24 cellular contexts compared by ENCODE assay signal in the genomic region with DNA sequence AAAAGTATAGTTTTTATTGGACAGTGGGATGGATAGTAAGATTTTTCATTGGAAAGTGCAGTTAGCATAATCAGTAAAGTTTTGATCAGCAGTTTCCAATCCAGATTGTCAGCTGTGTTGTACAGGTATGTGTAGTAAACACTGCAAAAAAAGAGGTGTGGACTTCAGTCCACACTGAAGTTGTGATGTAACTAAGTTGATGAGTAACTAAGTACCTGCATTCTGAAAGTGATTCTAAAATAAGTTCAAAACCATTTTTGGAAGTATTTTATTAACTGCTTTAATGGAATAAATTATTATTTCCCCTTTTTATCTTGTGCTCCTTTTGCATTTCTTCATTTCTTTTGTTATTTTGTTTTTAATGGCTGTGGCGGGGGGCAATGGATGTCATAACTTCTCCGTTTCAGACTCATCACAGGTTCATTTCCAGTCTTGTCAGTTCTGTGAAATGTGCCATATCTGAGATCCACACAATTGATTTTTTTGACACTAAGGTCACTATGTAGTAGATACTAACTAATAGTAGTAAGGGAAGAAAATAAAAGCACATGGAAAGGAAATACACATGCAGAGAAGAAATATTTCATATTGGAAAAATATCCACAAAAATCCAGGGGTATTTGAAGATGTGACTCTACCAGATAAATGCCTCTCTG.
DNase-seq lines count a peak whose midpoint lies in the region; ATAC-seq, FAIRE-seq and TF ChIP-seq lines count a peak whose summit lies in the region.
"Had no signal": no experiment of that assay in that cellular context is flagged by ENCODE, and none has a peak within 500 bp of the region (broad histone marks: within the 10 kb centered on the region; RNA-seq: fewer than 3 reads in every experiment).

No MANE protein-coding gene starts in this region.

- H3K4me3 Mint-ChIP-seq in Calu3 (ENCODE audit: low read depth, unreplicated experiment), result no peak overlapping the region
- H3K4me3 Mint-ChIP-seq: B cell; CD4-positive, alpha-beta T cell; CD8-positive, alpha-beta T cell had no signal

- ATAC-seq in HepG2 (peak; percentile 71), right lobe of liver (peak; percentile 97 to 99 (median 98)), psoas muscle (no peak)
- ATAC-seq: A549; CD8-positive, alpha-beta T cell; GM12878 had no signal

- H3K4me1 ChIP-seq in hepatocyte (ENCODE audit: insufficient read depth) (no peaks in the 10 kb centered on the region), HepG2 (ENCODE audit: insufficient read depth, low read length) (no peaks in the 10 kb centered on the region), right lobe of liver (peaks cover 0 to 9% (median 2%) of the 10 kb centered on the region in 4 donors), psoas muscle (no peaks in the 10 kb centered on the region)
- H3K4me1 ChIP-seq: A549; BLaER1 treated with 17β-estradiol and CSF1 and Interleukin-3, amounts not matched to agents 10 nM and 100 nM; Caco-2 had no signal

- peaks cover 8% of the 10 kb centered on the region for H3K9me3 Mint-ChIP-seq in Calu3 (ENCODE audit: low read depth, unreplicated experiment)

- BruUV-seq in HepG2 (replicated peaks; lab: Mats Ljungman, UMichigan) (no TSS peak), Calu3 (replicated peaks; lab: Mats Ljungman, UMichigan) (no TSS peak)

- H3K27ac ChIP-seq in hepatocyte (no peak overlapping the region), HepG2 (ENCODE audit: extremely low read length, insufficient read depth, low read length) (no peak overlapping the region), right lobe of liver (peak overlapping the region in 2 of 3 donors; percentile 55 to 57), psoas muscle (no peak overlapping the region)
- H3K27ac ChIP-seq: 22Rv1; A549; BLaER1 treated with 17β-estradiol and CSF1 and Interleukin-3, amounts not matched to agents 10 nM and 100 nM; C4-2B had no signal

- no peak overlapping the region for H3K27ac Mint-ChIP-seq in Calu3 (ENCODE audit: unreplicated experiment)
- H3K27ac Mint-ChIP-seq: B cell; CD4-positive, alpha-beta T cell; CD8-positive, alpha-beta T cell had no signal

- TF ChIP-seq CTCF in hepatocyte (IDR thresholded peaks at IDR 0.05; ENCODE audit: poor library complexity) (no peak), HepG2 (CRISPR knock-in tag; IDR thresholded peaks at IDR 0.05) (no peak), right lobe of liver (IDR thresholded peaks at IDR 0.05) (no peak), Calu3 (IDR thresholded peaks at IDR 0.05; ENCODE audit: unreplicated experiment) (no peak), psoas muscle (IDR thresholded peaks at IDR 0.05) (no peak)

- DNase-seq in hepatocyte (ENCODE audit: low spot score) (peak; percentile 8), HepG2 (ENCODE audit: low spot score) (no peak), right lobe of liver (no peak), Calu3 (no peak), psoas muscle (no peak)
- DNase-seq: AML-193; Caco-2; CD4-positive, alpha-beta T cell; CD8-positive, alpha-beta T cell; DMS 273 treated with DMSO at 0.1 percent for 48 hours; DMS153; DMS53; DMS79; DND-41; EL; GDM1 had no signal

- TF ChIP-seq POLR2A in HepG2 (IDR thresholded peaks at IDR 0.05; ENCODE audit: insufficient read depth in 1 of 2, low read depth in 2 of 2, low read length in 2 of 2), result no peak
- no peak for TF ChIP-seq POLR2A in right lobe of liver (IDR thresholded peaks at IDR 0.05)

- H3K36me3 Mint-ChIP-seq in Calu3 (ENCODE audit: insufficient read depth, unreplicated experiment), result no peaks in the 10 kb centered on the region
- H3K36me3 Mint-ChIP-seq: CD8-positive, alpha-beta T cell had no signal

- H2AFZ ChIP-seq in hepatocyte (no peak overlapping the region), HepG2 (ENCODE audit: low read length) (no peak overlapping the region)

- POLR2A ChIA-PET in HepG2 (lab: Yijun Ruan, JAX), result no interaction called here

- H3K4me1 Mint-ChIP-seq in Calu3 (ENCODE audit: low read depth, unreplicated experiment), result no peaks in the 10 kb centered on the region
- H3K4me1 Mint-ChIP-seq: B cell had no signal

- in situ Hi-C loops in HepG2 (cut with HindIII; ENCODE audit: extremely low pct_ligation_motif_present, low pct_unique_long_range_greater_than_20kb), result no loop called here

- TF ChIP-seq EP300 in HepG2 (IDR thresholded peaks at IDR 0.05; ENCODE audit: low read depth in 2 of 2, low read length in 2 of 2), result no peak
- TF ChIP-seq EP300 in HepG2 (CRISPR knock-in tag; IDR thresholded peaks at IDR 0.05; ENCODE audit: borderline replicate concordance), result no peak

- WGBS in hepatocyte (ENCODE audit: low lambda C conversion rate, missing lambda C conversion rate), result 88% methylated on average over 2 of the region's 2 CpGs
- WGBS in HepG2 (ENCODE audit: low lambda C conversion rate), result 1% methylated on average over 2 of the region's 2 CpGs
- WGBS in right lobe of liver (ENCODE audit: insufficient coverage, low coverage, low lambda C conversion rate, missing lambda C conversion rate), result 33% methylated on average over 2 of the region's 2 CpGs
- WGBS in psoas muscle, 3 donors, result 86 to 92% (median 91%) methylated on average over 2 of the region's 2 CpGs

- no peaks in the 10 kb centered on the region for H3K9me3 ChIP-seq in hepatocyte (ENCODE audit: low read depth)
- H3K9me3 ChIP-seq in HepG2 (ENCODE audit: low read length), result no peaks in the 10 kb centered on the region
- no peaks in the 10 kb centered on the region for H3K9me3 ChIP-seq in right lobe of liver
- no peaks in the 10 kb centered on the region for H3K9me3 ChIP-seq in psoas muscle
- H3K9me3 ChIP-seq: A549; BLaER1 treated with 17β-estradiol and CSF1 and Interleukin-3, amounts not matched to agents 10 nM and 100 nM; Caco-2 had no signal

- no peak overlapping the region for H3K4me2 ChIP-seq in hepatocyte
- peak overlapping the region; percentile 5; the same call in 1 of the 2 replicates for H3K4me2 ChIP-seq in HepG2 (ENCODE audit: low read depth, low read length)
- H3K4me2 ChIP-seq: A549; BLaER1 treated with 17β-estradiol and CSF1 and Interleukin-3, amounts not matched to agents 10 nM and 100 nM had no signal

- no peaks in the 10 kb centered on the region for H3K36me3 ChIP-seq in hepatocyte (replicated peaks; ENCODE audit: insufficient read depth, low read depth)
- no peaks in the 10 kb centered on the region for H3K36me3 ChIP-seq in HepG2 (replicated peaks in 1 of 2; ENCODE audit: control insufficient read depth in 1 of 2, insufficient read depth in 2 of 2, low read length in 2 of 2)
- no peaks in the 10 kb centered on the region for H3K36me3 ChIP-seq in right lobe of liver
- H3K36me3 ChIP-seq in psoas muscle (ENCODE audit: insufficient read depth in 1 of 2, low read depth in 1 of 2), result no peaks in the 10 kb centered on the region
- H3K36me3 ChIP-seq: BLaER1 treated with 17β-estradiol and CSF1 and Interleukin-3, amounts not matched to agents 10 nM and 100 nM had no signal

- no peak for FAIRE-seq in HepG2 (lab: Jason Lieb, UNC)
- FAIRE-seq: A549, GM12878, GM12892, GM18507 had no signal

- CTCF ChIA-PET in HepG2 (lab: Yijun Ruan, JAX; ENCODE audit: low intra/inter-chr PET ratio, low total read pairs) (no interaction called here), Calu3 (lab: Charles Lee) (no interaction called here)

- no peaks in the 10 kb centered on the region for H3K9me2 ChIP-seq in hepatocyte (replicated peaks; ENCODE audit: insufficient read depth)

- H4K20me1 ChIP-seq in hepatocyte (ENCODE audit: insufficient read depth, poor library complexity, severe bottlenecking) (no peaks in the 10 kb centered on the region), HepG2 (ENCODE audit: insufficient read depth, low read length) (no peaks in the 10 kb centered on the region)
- H4K20me1 ChIP-seq: BLaER1 treated with 17β-estradiol and CSF1 and Interleukin-3, amounts not matched to agents 10 nM and 100 nM had no signal

- no peaks in the 10 kb centered on the region for H3K27me3 Mint-ChIP-seq in Calu3 (ENCODE audit: unreplicated experiment)
- H3K27me3 Mint-ChIP-seq: B cell; CD4-positive, alpha-beta T cell had no signal

- H3K9ac ChIP-seq in HepG2 (ENCODE audit: insufficient read depth, low read depth, low read length), result no peak overlapping the region
- H3K9ac ChIP-seq: BLaER1 treated with 17β-estradiol and CSF1 and Interleukin-3, amounts not matched to agents 10 nM and 100 nM had no signal

- H3K79me2 ChIP-seq in hepatocyte (no peaks in the 10 kb centered on the region), HepG2 (ENCODE audit: insufficient read depth, low read length) (no peaks in the 10 kb centered on the region)

- no peak for TF ChIP-seq RAD21 in HepG2 (CRISPR knock-in tag; IDR thresholded peaks at IDR 0.05)

- H3K4me3 ChIP-seq in hepatocyte (no peak overlapping the region), HepG2 (replicated peaks in 1 of 3; ENCODE audit: insufficient read depth in 1 of 3, low read depth in 2 of 3, low read length in 3 of 3) (no peak overlapping the region), right lobe of liver (peak overlapping the region; percentile 26 to 39 (median 34)), psoas muscle (no peak overlapping the region)
- H3K4me3 ChIP-seq: A549; BLaER1 treated with 17β-estradiol and CSF1 and Interleukin-3, amounts not matched to agents 10 nM and 100 nM; GM12878 had no signal

- H3K27me3 ChIP-seq in hepatocyte, result no peaks in the 10 kb centered on the region
- H3K27me3 ChIP-seq in HepG2 (ENCODE audit: control insufficient read depth in 1 of 2, insufficient read depth in 2 of 2, low read length in 2 of 2), result no peaks in the 10 kb centered on the region
- H3K27me3 ChIP-seq in right lobe of liver, result no peaks in the 10 kb centered on the region
- H3K27me3 ChIP-seq in psoas muscle (ENCODE audit: insufficient read depth in 3 of 3, low read length in 2 of 3), result no peaks in the 10 kb centered on the region
- H3K27me3 ChIP-seq: BLaER1 treated with 17β-estradiol and CSF1 and Interleukin-3, amounts not matched to agents 10 nM and 100 nM had no signal

- intact Hi-C loops in HepG2 (cut with micrococcal nuclease; ENCODE audit: unreplicated experiment) (no loop called here), right lobe of liver (cut with DNase I) (no loop called here), Calu3 (cut with micrococcal nuclease; ENCODE audit: unreplicated experiment) (no loop called here), psoas muscle (cut with DNase I) (no loop called here)

TF ChIP-seq in HepG2, 621 proteins besides CTCF, POLR2A, EP300 and RAD21 (continues in another document):
- TF ChIP-seq ZNF225 (CRISPR knock-in tag; IDR thresholded peaks at IDR 0.05) (no peak), HNF4A (CRISPR knock-in tag; IDR thresholded peaks at IDR 0.05) (0 out of 2 replicates have a peak, but pooled peaks have one; percentile 12)
- TF ChIP-seq, protein P1, sequence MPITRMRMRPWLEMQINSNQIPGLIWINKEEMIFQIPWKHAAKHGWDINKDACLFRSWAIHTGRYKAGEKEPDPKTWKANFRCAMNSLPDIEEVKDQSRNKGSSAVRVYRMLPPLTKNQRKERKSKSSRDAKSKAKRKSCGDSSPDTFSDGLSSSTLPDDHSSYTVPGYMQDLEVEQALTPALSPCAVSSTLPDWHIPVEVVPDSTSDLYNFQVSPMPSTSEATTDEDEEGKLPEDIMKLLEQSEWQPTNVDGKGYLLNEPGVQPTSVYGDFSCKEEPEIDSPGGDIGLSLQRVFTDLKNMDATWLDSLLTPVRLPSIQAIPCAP (CRISPR knock-in tag; IDR thresholded peaks at IDR 0.05; ENCODE audit: low read depth), result no peak

Comparison
In these comparisons a context has a peak if more than half of its experiments do, and no peak if none do; other contexts are left out.
1. H3K27ac ChIP-seq: peak in right lobe of liver (2 of 3); none in hepatocyte (single experiment), HepG2 (single experiment) and psoas muscle (single experiment).
2. H3K4me3 ChIP-seq: peak in right lobe of liver (3 of 3); none in hepatocyte (single experiment), HepG2 (0 of 3) and psoas muscle (single experiment).
3. ATAC-seq: peak in HepG2 (single experiment) and right lobe of liver (4 of 4); none in psoas muscle (0 of 4).